18 cellular contexts compared by ENCODE assay signal in the genomic region with DNA sequence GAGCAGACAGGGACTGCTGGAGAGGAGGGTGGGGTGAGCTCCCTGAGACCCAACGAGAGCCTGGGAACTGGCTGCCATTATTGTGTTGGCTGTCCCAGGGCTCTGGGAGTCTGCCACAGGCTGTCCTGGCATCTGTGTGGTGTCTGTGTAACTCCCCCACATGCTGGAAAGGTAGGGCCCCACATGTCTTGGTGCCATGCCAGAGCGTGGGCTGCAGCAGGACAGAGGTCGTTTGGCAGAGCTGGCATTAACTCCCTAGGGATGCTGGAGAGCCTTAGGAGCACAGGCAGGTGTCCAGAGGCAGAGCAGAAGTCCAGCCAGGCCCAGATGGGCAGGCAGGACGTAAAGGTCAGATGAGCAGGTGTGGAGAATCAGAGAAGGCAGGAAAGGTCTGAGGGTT. TPM values are rescaled to one million over a fixed set of nuclear protein-coding genes. Genes with fewer than 3 reads are reported as not detected.
"Had no signal": no experiment of that assay in that cellular context is flagged by ENCODE, and none has a peak within 500 bp of the region (broad histone marks: within the 10 kb centered on the region; RNA-seq: fewer than 3 reads in every experiment).

No MANE protein-coding gene starts in this region.

- H3K9me3 ChIP-seq: breast epithelium, prostate gland, vagina had no signal

- H3K36me3 Mint-ChIP-seq: activated naive CD8-positive, alpha-beta T cell treated with anti-CD3 and anti-CD28 coated beads, Interleukin-2, amount 10 ng/mL, durations not matched to agents 7 days and 5 days; naive thymus-derived CD4-positive, alpha-beta T cell had no signal

- H3K36me3 ChIP-seq: breast epithelium, prostate gland, vagina had no signal

- H3K4me3 Mint-ChIP-seq: activated naive CD8-positive, alpha-beta T cell treated with anti-CD3 and anti-CD28 coated beads, Interleukin-2, amount 10 ng/mL, durations not matched to agents 7 days and 5 days; activated T-cell treated with anti-CD3 and anti-CD28 coated beads, Interleukin-2, amount 50 U/mL, for 4 hours; naive thymus-derived CD4-positive, alpha-beta T cell; stimulated activated naive CD8-positive, alpha-beta T cell treated with anti-CD3 and anti-CD28 coated beads, Interleukin-15, Interleukin-2, amounts not matched to agents 100 ng/mL and 50 ng/mL, for 24 hours had no signal

- H3K27ac Mint-ChIP-seq: activated naive CD8-positive, alpha-beta T cell treated with anti-CD3 and anti-CD28 coated beads, Interleukin-2, amount 10 ng/mL, durations not matched to agents 7 days and 5 days; naive thymus-derived CD4-positive, alpha-beta T cell; stimulated activated naive CD8-positive, alpha-beta T cell treated with anti-CD3 and anti-CD28 coated beads, Interleukin-15, Interleukin-2, amounts not matched to agents 100 ng/mL and 50 ng/mL, for 24 hours had no signal

- H3K4me1 Mint-ChIP-seq: activated naive CD8-positive, alpha-beta T cell treated with anti-CD3 and anti-CD28 coated beads, Interleukin-2, amount 10 ng/mL, durations not matched to agents 7 days and 5 days; naive thymus-derived CD4-positive, alpha-beta T cell had no signal

- H3K27ac ChIP-seq: prostate gland, vagina had no signal

- DNase-seq: activated CD4-positive, alpha-beta T cell treated with anti-CD3 and anti-CD28 coated beads for 1 hour; activated CD4-positive, alpha-beta T cell treated with anti-CD3 and anti-CD28 coated beads, Interleukin-2, amount 50 U/mL, for 48 hours; activated gamma-delta T cell; activated naive CD8-positive, alpha-beta T cell treated with anti-CD3 and anti-CD28 coated beads, Interleukin-2, amount 10 ng/mL, durations not matched to agents 7 days and 5 days; activated T-cell treated with anti-CD3 and anti-CD28 coated beads, Interleukin-2, amount 50 U/mL, for 4 hours; aorta; foreskin fibroblast; kidney; naive thymus-derived CD4-positive, alpha-beta T cell; nucleus accumbens; stimulated activated CD4-positive, alpha-beta T cell treated with anti-CD3 and anti-CD28 coated beads, Interleukin-4, amount 100 ng/mL, for 24 hours had no signal

- H3K27me3 ChIP-seq: breast epithelium, dorsolateral prefrontal cortex, vagina had no signal

- H3K4me3 ChIP-seq: dorsolateral prefrontal cortex, lung, prostate gland, vagina had no signal

- H3K4me1 ChIP-seq: prostate gland had no signal

- H3K9me3 Mint-ChIP-seq: activated naive CD8-positive, alpha-beta T cell treated with anti-CD3 and anti-CD28 coated beads, Interleukin-2, amount 10 ng/mL, durations not matched to agents 7 days and 5 days; activated T-cell treated with anti-CD3 and anti-CD28 coated beads, Interleukin-2, amount 50 U/mL, for 4 hours; naive thymus-derived CD4-positive, alpha-beta T cell; stimulated activated naive CD8-positive, alpha-beta T cell treated with anti-CD3 and anti-CD28 coated beads, Interleukin-15, Interleukin-2, amounts not matched to agents 100 ng/mL and 50 ng/mL, for 24 hours had no signal

- ATAC-seq: activated T-cell treated with anti-CD3 and anti-CD28 coated beads, Interleukin-2, amount 50 U/mL, for 4 hours; esophagus mucosa; naive thymus-derived CD4-positive, alpha-beta T cell had no signal

RNA-seq across cellular contexts. Expression of gene TIMP4, which starts 9.7 kb away (rescaled TPM):
- total RNA-seq: activated naive CD8-positive, alpha-beta T cell treated with anti-CD3 and anti-CD28 coated beads, Interleukin-2, amount 10 ng/mL, durations not matched to agents 7 days and 5 days; naive thymus-derived CD4-positive, alpha-beta T cell had no signal
